Comparison of ENCODE assay signal across 8 cellular contexts in genomic region chr11:133945087-133945974, GRCh38. TPM values are rescaled to one million over a fixed set of nuclear protein-coding genes. Genes with fewer than 3 reads are reported as not detected.
DNase-seq lines count a peak whose midpoint lies in the region; ATAC-seq and TF ChIP-seq lines count a peak whose summit lies in the region.

No MANE protein-coding gene starts in this region.

- H3K36me3 Mint-ChIP-seq in T-helper 2 cell treated with Interferon-gamma antibody and Interleukin-4, amounts not matched to agents 5 μg/mL and 100 μg/mL, for 36 hours (ENCODE audit: low read depth), result peaks cover 48% of the 10 kb centered on the region
- H3K36me3 Mint-ChIP-seq in neural progenitor cell, result peaks cover 5% of the 10 kb centered on the region

- peak in 1 of 2 donors; percentile 86 for ATAC-seq in upper lobe of left lung (ENCODE audit: low FRiP score in 2 of 2)

- peak overlapping the region; percentile 99 for H3K27ac Mint-ChIP-seq in T-helper 2 cell treated with Interferon-gamma antibody and Interleukin-4, amounts not matched to agents 5 μg/mL and 100 μg/mL, for 36 hours
- H3K27ac Mint-ChIP-seq in neural progenitor cell, result no peak overlapping the region

- H3K4me2 ChIP-seq in neural progenitor cell, result peak overlapping the region; percentile 52

- peak; percentile 89 for DNase-seq in BE2C
- DNase-seq in T-helper 2 cell treated with Interferon-gamma antibody and Interleukin-4, amounts not matched to agents 5 μg/mL and 100 μg/mL, for 36 hours (ENCODE audit: low spot score), result peak; percentile 92
- DNase-seq in activated naive CD8-positive, alpha-beta T cell treated with anti-CD3 and anti-CD28 coated beads, Interleukin-2, amount 50 U/mL, for 16 hours (ENCODE audit: low read depth, low spot score), result peak; percentile 78
- no peak for DNase-seq in neural progenitor cell (ENCODE audit: low spot score)
- DNase-seq in upper lobe of left lung, result peak in 1 of 2 donors; percentile 76
- no peak for DNase-seq in cerebellum (ENCODE audit: low spot score)
- DNase-seq in islet precursor cell, result no peak
- DNase-seq in SK-N-DZ (ENCODE audit: low spot score), result no peak

- H3K27me3 ChIP-seq in BE2C (no peaks in the 10 kb centered on the region), neural progenitor cell (no peaks in the 10 kb centered on the region), upper lobe of left lung (peaks cover 0 to 6% (median 2%) of the 10 kb centered on the region in 4 donors)

- no peak for TF ChIP-seq POLR2A in upper lobe of left lung (IDR thresholded peaks at IDR 0.05)

- TF ChIP-seq EP300 in upper lobe of left lung (IDR thresholded peaks at IDR 0.05), result no peak

- H3K36me3 ChIP-seq in BE2C (peaks cover 47% of the 10 kb centered on the region), neural progenitor cell (no peaks in the 10 kb centered on the region), upper lobe of left lung (no peaks in the 10 kb centered on the region)

- H3K4me3 Mint-ChIP-seq in T-helper 2 cell treated with Interferon-gamma antibody and Interleukin-4, amounts not matched to agents 5 μg/mL and 100 μg/mL, for 36 hours, result peak overlapping the region; percentile 96
- no peak overlapping the region for H3K4me3 Mint-ChIP-seq in neural progenitor cell

- TF ChIP-seq CTCF in BE2C (IDR thresholded peaks at IDR 0.05; ENCODE audit: low read depth, low read length) (no peak), neural progenitor cell (IDR thresholded peaks at IDR 0.05) (no peak), upper lobe of left lung (IDR thresholded peaks at IDR 0.05) (no peak)

- peaks cover 73% of the 10 kb centered on the region for H3K4me1 Mint-ChIP-seq in T-helper 2 cell treated with Interferon-gamma antibody and Interleukin-4, amounts not matched to agents 5 μg/mL and 100 μg/mL, for 36 hours (ENCODE audit: low read depth)
- peaks cover 46% of the 10 kb centered on the region for H3K4me1 Mint-ChIP-seq in neural progenitor cell

- no peaks in the 10 kb centered on the region for H3K27me3 Mint-ChIP-seq in T-helper 2 cell treated with Interferon-gamma antibody and Interleukin-4, amounts not matched to agents 5 μg/mL and 100 μg/mL, for 36 hours (ENCODE audit: low read depth)
- H3K27me3 Mint-ChIP-seq in neural progenitor cell (ENCODE audit: insufficient read depth, low read depth), result peaks cover 5% of the 10 kb centered on the region

- no peaks in the 10 kb centered on the region for H3K9me3 ChIP-seq in BE2C
- H3K9me3 ChIP-seq in neural progenitor cell (ENCODE audit: low read depth), result no peaks in the 10 kb centered on the region
- no peaks in the 10 kb centered on the region for H3K9me3 ChIP-seq in upper lobe of left lung

- H3K9me3 Mint-ChIP-seq in T-helper 2 cell treated with Interferon-gamma antibody and Interleukin-4, amounts not matched to agents 5 μg/mL and 100 μg/mL, for 36 hours, result no peaks in the 10 kb centered on the region
- H3K9me3 Mint-ChIP-seq in neural progenitor cell, result peaks cover 4% of the 10 kb centered on the region

- peak overlapping the region; percentile 66 for H3K4me3 ChIP-seq in BE2C (ENCODE audit: low read depth, low read length)
- no peak overlapping the region for H3K4me3 ChIP-seq in neural progenitor cell
- peak overlapping the region in 3 of 4 donors; percentile 3 to 13 (median 8) for H3K4me3 ChIP-seq in upper lobe of left lung

- H3K27ac ChIP-seq in neural progenitor cell (no peak overlapping the region), upper lobe of left lung (peak overlapping the region in 1 of 4 donors; percentile 31)

- peaks cover 70% of the 10 kb centered on the region for H4K20me1 ChIP-seq in neural progenitor cell (ENCODE audit: low read depth)

- no peak overlapping the region for H2AFZ ChIP-seq in neural progenitor cell (replicated peaks)

- 44 to 56% methylated on average over 16 to 26 of the region's 27 CpGs for WGBS in upper lobe of left lung, 2 donors

- H3K9ac ChIP-seq in neural progenitor cell, result no peak overlapping the region

- H3K4me1 ChIP-seq in BE2C (peaks cover 51% of the 10 kb centered on the region), neural progenitor cell (peaks cover 43% of the 10 kb centered on the region), upper lobe of left lung (peaks cover 11 to 27% (median 17%) of the 10 kb centered on the region in 4 donors)

- peaks cover 15% of the 10 kb centered on the region for H3F3A ChIP-seq in neural progenitor cell (ENCODE audit: low read depth)

- peaks cover 10% of the 10 kb centered on the region for H3K79me2 ChIP-seq in neural progenitor cell (ENCODE audit: low read depth)

RNA-seq across cellular contexts. Expression of gene IGSF9B, which starts 11.4 kb away (rescaled TPM):
- 112 TPM for polyA plus RNA-seq in BE2C (2012; ENCODE audit: insufficient read depth, insufficient read length, low read depth)
- total RNA-seq in neural progenitor cell (ENCODE audit: low replicate concordance) (1.3 and 5.4 TPM in 2 replicates), upper lobe of left lung (10 to 100 TPM in 2 of 6 donors, 1 to 10 TPM in 4; 1.6 to 13.6 (median 5.3) TPM), cerebellum (47.9 TPM)
- 0.98 and 11.7 TPM in 2 replicates for polyA plus RNA-seq in SK-N-DZ (2014; cell fraction: cytosol; rRNA removed)
- polyA plus RNA-seq in SK-N-DZ (2014; cell fraction: nucleus; rRNA removed), result 0.64 and 3.8 TPM in 2 replicates

Comparison
In these comparisons a context has a peak if more than half of its experiments do, and no peak if none do; other contexts are left out.
1. DNase-seq: peak in BE2C (single experiment), T-helper 2 cell treated with Interferon-gamma antibody and Interleukin-4, amounts not matched to agents 5 μg/mL and 100 μg/mL, for 36 hours (single experiment) and activated naive CD8-positive, alpha-beta T cell treated with anti-CD3 and anti-CD28 coated beads, Interleukin-2, amount 50 U/mL, for 16 hours (single experiment); none in neural progenitor cell (single experiment), cerebellum (single experiment), islet precursor cell (single experiment) and SK-N-DZ (single experiment).